ENCODE assay signal across 1 cellular context in the genomic region with DNA sequence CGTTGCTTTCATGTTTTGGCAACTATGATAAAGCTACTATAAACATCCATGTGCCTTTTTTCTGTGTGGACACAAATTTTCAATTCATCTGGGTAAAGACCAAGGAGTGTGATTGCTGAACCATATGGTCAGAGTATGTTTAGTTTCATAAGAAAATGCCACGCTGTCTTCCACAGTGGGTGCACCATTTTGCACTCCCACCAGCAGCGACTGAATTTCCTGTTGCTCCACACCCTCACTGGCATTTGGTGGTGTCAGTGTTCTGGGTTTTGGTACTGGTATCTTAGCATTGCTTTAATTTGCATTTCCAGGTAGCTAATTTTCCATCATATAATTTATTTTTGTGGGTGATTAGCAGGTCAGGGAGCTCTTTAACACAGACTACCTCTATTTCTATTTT.
TF ChIP-seq lines count a peak whose summit lies in the region.

No MANE protein-coding gene starts in this region.

TF ChIP-seq in GM23338, 12 proteins besides CTCF, POLR2A, EP300 and RAD21 (continued from another document):
- TF ChIP-seq ZNF462 (CRISPR knock-in tag; IDR thresholded peaks at IDR 0.05), result no peak
TF ChIP-seq in GM23338: peak in this region for 0.
